In the genomic region with DNA sequence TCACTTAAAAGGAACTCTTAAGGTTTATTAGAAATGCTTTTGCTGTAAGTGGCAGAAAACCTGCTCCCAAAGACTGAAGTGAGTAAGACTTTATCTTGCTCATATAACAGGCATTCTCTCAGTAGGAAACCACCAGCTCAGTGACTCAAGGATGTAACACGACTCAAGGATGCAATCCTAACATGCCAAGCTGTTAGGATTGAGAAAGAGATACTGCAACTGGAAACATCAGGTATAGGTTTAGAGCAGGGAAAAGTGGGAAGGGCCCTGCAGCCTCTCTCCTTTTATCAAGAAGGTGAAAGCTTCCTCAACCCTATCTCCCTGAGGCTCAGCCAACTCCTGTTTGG, we compare ENCODE assay signal across 14 cellular contexts. TPM values are rescaled to one million over a fixed set of nuclear protein-coding genes. Genes with fewer than 3 reads are reported as not detected.
DNase-seq lines count a peak whose midpoint lies in the region; ATAC-seq and TF ChIP-seq lines count a peak whose summit lies in the region.
"Had no signal": no experiment of that assay in that cellular context is flagged by ENCODE, and none has a peak within 500 bp of the region (broad histone marks: within the 10 kb centered on the region; RNA-seq: fewer than 3 reads in every experiment).

No MANE protein-coding gene starts in this region.

- no peaks in the 10 kb centered on the region for H3K27me3 ChIP-seq in brain microvascular endothelial cell (replicated peaks)
- H3K27me3 ChIP-seq in kidney epithelial cell (ENCODE audit: control insufficient read depth, insufficient read depth, low read length), result no peaks in the 10 kb centered on the region

- H3K4me3 ChIP-seq in brain microvascular endothelial cell (ENCODE audit: low read depth, low read length) (no peak overlapping the region), kidney epithelial cell (ENCODE audit: low read depth, low read length) (no peak overlapping the region)

- no peak for ATAC-seq in HG03039 (IDR thresholded peaks at IDR 0.05; ENCODE audit: unreplicated experiment)
- no peak for ATAC-seq in GM18519 (IDR thresholded peaks at IDR 0.05; ENCODE audit: low FRiP score, unreplicated experiment)
- ATAC-seq: Right ventricle myocardium inferior had no signal

- no peaks in the 10 kb centered on the region for H3K36me3 ChIP-seq in brain microvascular endothelial cell (replicated peaks)
- no peaks in the 10 kb centered on the region for H3K36me3 ChIP-seq in kidney epithelial cell (ENCODE audit: control insufficient read depth, insufficient read depth, low read length)

- no peak for TF ChIP-seq CTCF in brain microvascular endothelial cell (IDR thresholded peaks at IDR 0.05; ENCODE audit: low read depth, low read length, missing control alignments)
- no peak for TF ChIP-seq CTCF in kidney epithelial cell (IDR thresholded peaks at IDR 0.05; ENCODE audit: insufficient read depth, low read length, poor library complexity, severe bottlenecking)

- peak; percentile 44 for DNase-seq in AG08396 (ENCODE audit: low spot score)
- DNase-seq in M059J (ENCODE audit: low read depth), result peak; percentile 92
- DNase-seq in brain microvascular endothelial cell, result peak; percentile 82
- peak; percentile 57 for DNase-seq in kidney epithelial cell (ENCODE audit: low read depth)
- DNase-seq in CD1c-positive myeloid dendritic cell (ENCODE audit: extremely low spot score), result no peak
- DNase-seq in KG1 (lab: John Stamatoyannopoulos, UW), result no peak
- DNase-seq: anterior cingulate cortex, C1 segment of cervical spinal cord, GF-D8, Kasumi-1, nephron progenitor cell had no signal

- H3K27ac ChIP-seq in brain microvascular endothelial cell, result peak overlapping the region; percentile 93

- in situ Hi-C loops in brain microvascular endothelial cell (cut with HindIII; ENCODE audit: low pct_ligation_motif_present, low sequenced_read_pairs), result no loop called here

RNA-seq across cellular contexts. Expression of a gene that starts 11.9 kb away (rescaled TPM):
- 46.7 and 55.0 TPM in 2 replicates for total RNA-seq in M059J (2014; rRNA removed; shearing (Covaris generic))
- 9.8 and 12.3 TPM in 2 replicates for total RNA-seq in kidney epithelial cell

Comparison
In these comparisons a context has a peak if more than half of its experiments do, and no peak if none do; other contexts are left out.
1. DNase-seq: peak in AG08396 (single experiment), M059J (single experiment), brain microvascular endothelial cell (single experiment) and kidney epithelial cell (single experiment); none in CD1c-positive myeloid dendritic cell (single experiment) and KG1 (single experiment).